13 cellular contexts compared by ENCODE assay signal in the genomic region with DNA sequence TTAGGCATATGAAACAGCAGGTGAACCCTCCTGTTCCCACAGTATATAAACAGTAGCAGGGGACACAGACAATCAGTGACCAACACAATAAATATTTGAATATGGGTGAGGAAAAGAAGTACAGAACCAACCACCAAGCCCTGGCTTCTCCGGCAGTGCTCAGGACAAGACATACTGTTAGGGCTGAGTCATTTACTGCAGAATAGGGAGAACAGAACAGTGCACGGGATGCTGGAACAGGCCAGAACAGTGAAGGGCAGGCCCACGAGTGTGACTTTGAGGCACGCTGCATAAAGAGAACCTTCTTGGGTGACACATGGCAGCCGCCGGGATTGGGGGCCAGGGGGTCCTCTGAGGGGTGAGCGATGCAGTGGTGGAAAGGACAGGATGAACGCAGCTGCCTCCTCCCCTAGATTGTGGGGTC.
DNase-seq lines count a peak whose midpoint lies in the region; ATAC-seq, FAIRE-seq and TF ChIP-seq lines count a peak whose summit lies in the region.
"Had no signal": no experiment of that assay in that cellular context is flagged by ENCODE, and none has a peak within 500 bp of the region (broad histone marks: within the 10 kb centered on the region; RNA-seq: fewer than 3 reads in every experiment).

No MANE protein-coding gene starts in this region.

- CTCF ChIA-PET in RWPE1 (lab: Yijun Ruan, JAX): no interaction called here

- H3K27ac ChIP-seq in RWPE1 (peak overlapping the region; percentile 79), pancreas (no peak overlapping the region)
- H3K27ac ChIP-seq: colonic mucosa, uterus had no signal

- intact Hi-C loops in pancreas (cut with DNase I): no loop called here

- no peak for TF ChIP-seq CTCF in RWPE1 (conservative IDR thresholded peaks at IDR 0.05; ENCODE audit: low read depth)
- no peak for TF ChIP-seq CTCF in pancreas (IDR thresholded peaks at IDR 0.05)

- no peaks in the 10 kb centered on the region for H3K36me3 ChIP-seq in pancreas
- H3K36me3 ChIP-seq: colonic mucosa, uterus had no signal

- no peak overlapping the region for H3K4me3 ChIP-seq in pancreas
- H3K4me3 ChIP-seq: colonic mucosa, uterus had no signal

- ATAC-seq in esophagus mucosa (peak; percentile 64), pancreas (peak in 3 of 4 donors; percentile 7 to 42 (median 28)), HG03571 (IDR thresholded peaks at IDR 0.05; ENCODE audit: unreplicated experiment) (no peak), GM19395 (IDR thresholded peaks at IDR 0.05; ENCODE audit: unreplicated experiment) (no peak)

- no peak for FAIRE-seq in pancreas (lab: Jason Lieb, UNC)

- H3K4me1 ChIP-seq in pancreas: peaks cover 0 to 6% (median 3%) of the 10 kb centered on the region in 3 donors
- H3K4me1 ChIP-seq: colonic mucosa had no signal

- DNase-seq in EH (ENCODE audit: low read depth) (peak; percentile 87), RWPE1 (ENCODE audit: low spot score) (peak; percentile 69), pancreas (no peak), NCI-H446 treated with DMSO at 0.1 percent for 48 hours (lab: John Stamatoyannopoulos, UW) (no peak)
- no peak for DNase-seq in stimulated activated CD8-positive, alpha-beta memory T cell treated with anti-CD3 and anti-CD28 coated beads, Interleukin-4, amount 100 ng/mL, for 48 hours
- DNase-seq: activated CD4-positive, alpha-beta T cell treated with anti-CD3 and anti-CD28 coated beads, Interleukin-2, amount 50 U/mL, for 1 hour; activated effector memory CD4-positive, alpha-beta T cell treated with Interleukin-2 at 50 U/mL for 16 hours; colonic mucosa; COR-L47; uterus had no signal

- no peaks in the 10 kb centered on the region for H3K9me3 ChIP-seq in pancreas
- H3K9me3 ChIP-seq: colonic mucosa, uterus had no signal

- WGBS in pancreas, 2 donors: 84 to 85% methylated on average over 8 of the region's 8 CpGs

- POLR2A ChIA-PET in RWPE1 (lab: Yijun Ruan, JAX; ENCODE audit: low non-redundant PET): no interaction called here

- H3K27me3 ChIP-seq in pancreas: no peaks in the 10 kb centered on the region
- H3K27me3 ChIP-seq: colonic mucosa, uterus had no signal

Comparison
In these comparisons a context has a peak if more than half of its experiments do, and no peak if none do; other contexts are left out.
1. DNase-seq: peak in EH (single experiment) and RWPE1 (single experiment); none in pancreas (0 of 6), NCI-H446 treated with DMSO at 0.1 percent for 48 hours (single experiment) and stimulated activated CD8-positive, alpha-beta memory T cell treated with anti-CD3 and anti-CD28 coated beads, Interleukin-4, amount 100 ng/mL, for 48 hours (single experiment).
2. ATAC-seq: peak in esophagus mucosa (single experiment) and pancreas (3 of 4); none in HG03571 (single experiment) and GM19395 (single experiment).